ENCODE assay signal across 11 cellular contexts in the genomic region with DNA sequence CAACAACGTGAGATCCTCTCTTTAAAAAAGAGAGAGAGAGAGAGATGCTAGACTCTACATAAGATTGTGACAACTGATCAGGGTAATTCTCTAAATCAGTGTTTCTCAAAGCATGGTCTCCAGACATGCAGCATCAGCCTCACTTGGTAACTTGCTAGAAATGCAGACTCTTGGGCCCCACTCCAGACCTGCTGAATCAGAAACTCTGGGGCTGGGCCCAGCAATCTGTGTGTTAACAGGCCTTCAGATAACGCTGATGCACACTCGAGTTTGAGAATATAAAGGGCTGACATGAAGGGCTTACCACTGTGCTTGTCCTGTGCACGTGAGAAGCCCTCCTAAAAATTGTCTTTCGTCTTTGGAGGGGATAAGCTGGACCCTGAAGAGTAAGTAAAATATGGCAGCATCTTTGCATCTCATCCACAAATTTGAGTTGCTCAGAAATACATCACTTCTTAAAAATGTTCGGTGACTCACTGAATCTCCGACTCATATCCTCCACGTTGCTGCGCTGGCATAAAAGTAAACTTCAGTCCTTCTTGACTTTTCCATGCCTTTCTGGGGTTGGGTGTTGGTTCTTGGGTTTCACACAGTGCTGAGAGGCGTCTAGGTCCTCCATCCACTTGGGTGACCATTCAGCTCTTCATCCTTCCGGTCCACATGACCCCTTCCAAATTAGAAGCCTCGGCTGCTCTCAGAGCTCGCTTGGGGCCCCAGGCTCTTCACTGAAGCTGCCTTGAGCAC. TPM values are rescaled to one million over a fixed set of nuclear protein-coding genes. Genes with fewer than 3 reads are reported as not detected.
DNase-seq lines count a peak whose midpoint lies in the region; ATAC-seq and TF ChIP-seq lines count a peak whose summit lies in the region.
"Had no signal": no experiment of that assay in that cellular context is flagged by ENCODE, and none has a peak within 500 bp of the region (broad histone marks: within the 10 kb centered on the region; RNA-seq: fewer than 3 reads in every experiment).

No MANE protein-coding gene starts in this region.

- H3K36me3 ChIP-seq in SK-N-SH (replicated peaks in 1 of 2; ENCODE audit: control insufficient read depth in 1 of 2, insufficient read depth in 2 of 2, low read length in 1 of 2) = no peaks in the 10 kb centered on the region
- H3K36me3 ChIP-seq: right atrium auricular region had no signal

- peak overlapping the region; percentile 88 for H3K27ac Mint-ChIP-seq in activated naive CD4-positive, alpha-beta T cell treated with anti-CD3 and anti-CD28 coated beads for 36 hours
- no peak overlapping the region for H3K27ac Mint-ChIP-seq in activated naive CD4-positive, alpha-beta T cell treated with anti-CD3 and anti-CD28 coated beads, Interleukin-2, amount 10 ng/mL, durations not matched to agents 7 days and 5 days
- H3K27ac Mint-ChIP-seq: CD14-positive monocyte had no signal

- no peak overlapping the region for H3K4me3 Mint-ChIP-seq in activated naive CD4-positive, alpha-beta T cell treated with anti-CD3 and anti-CD28 coated beads for 36 hours
- H3K4me3 Mint-ChIP-seq in activated naive CD4-positive, alpha-beta T cell treated with anti-CD3 and anti-CD28 coated beads, Interleukin-2, amount 10 ng/mL, durations not matched to agents 7 days and 5 days = no peak overlapping the region
- H3K4me3 Mint-ChIP-seq: CD14-positive monocyte had no signal

- DNase-seq in activated naive CD4-positive, alpha-beta T cell treated with anti-CD3 and anti-CD28 coated beads for 36 hours = peak; percentile 75
- no peak for DNase-seq in activated naive CD4-positive, alpha-beta T cell treated with anti-CD3 and anti-CD28 coated beads, Interleukin-2, amount 10 ng/mL, durations not matched to agents 7 days and 5 days
- no peak for DNase-seq in SK-N-SH
- DNase-seq in dermis blood vessel endothelial cell = peak; percentile 67
- peak; percentile 54 for DNase-seq in stimulated activated CD8-positive, alpha-beta memory T cell treated with anti-CD3 and anti-CD28 coated beads, Interleukin-4, amount 100 ng/mL, for 48 hours
- DNase-seq in NCI-H146 (lab: John Stamatoyannopoulos, UW) = no peak
- DNase-seq: NCI-H2171 treated with DMSO at 0.1 percent for 48 hours had no signal

- H3K9me2 ChIP-seq in SK-N-SH = no peaks in the 10 kb centered on the region

- H3K79me2 ChIP-seq in SK-N-SH (ENCODE audit: insufficient read depth) = no peaks in the 10 kb centered on the region

- TF ChIP-seq RAD21 in SK-N-SH (IDR thresholded peaks at IDR 0.05; ENCODE audit: low read length) = no peak

- H3K36me3 Mint-ChIP-seq in activated naive CD4-positive, alpha-beta T cell treated with anti-CD3 and anti-CD28 coated beads for 36 hours (ENCODE audit: low read depth) = peaks cover under 1% of the 10 kb centered on the region
- peaks cover 4% of the 10 kb centered on the region for H3K36me3 Mint-ChIP-seq in activated naive CD4-positive, alpha-beta T cell treated with anti-CD3 and anti-CD28 coated beads, Interleukin-2, amount 10 ng/mL, durations not matched to agents 7 days and 5 days
- H3K36me3 Mint-ChIP-seq: CD14-positive monocyte had no signal

- no peaks in the 10 kb centered on the region for H3K27me3 ChIP-seq in SK-N-SH (ENCODE audit: insufficient read depth)
- H3K27me3 ChIP-seq: right atrium auricular region had no signal

- peaks cover 7% of the 10 kb centered on the region for H3K9me3 Mint-ChIP-seq in activated naive CD4-positive, alpha-beta T cell treated with anti-CD3 and anti-CD28 coated beads for 36 hours
- H3K9me3 Mint-ChIP-seq in activated naive CD4-positive, alpha-beta T cell treated with anti-CD3 and anti-CD28 coated beads, Interleukin-2, amount 10 ng/mL, durations not matched to agents 7 days and 5 days = peaks cover 5% of the 10 kb centered on the region

- TF ChIP-seq CTCF in SK-N-SH (IDR thresholded peaks at IDR 0.05) = no peak

- no peaks in the 10 kb centered on the region for H4K20me1 ChIP-seq in SK-N-SH (ENCODE audit: insufficient read depth)

- no peaks in the 10 kb centered on the region for H3K9me3 ChIP-seq in SK-N-SH
- H3K9me3 ChIP-seq: right atrium auricular region had no signal

- H3K27ac ChIP-seq in SK-N-SH (ENCODE audit: low read depth in 2 of 2, low read length in 1 of 2) = peak overlapping the region in 1 of 2 experiments; percentile 79; a peak in 2 of 4 replicates
- H3K27ac ChIP-seq: right atrium auricular region had no signal

- H3F3A ChIP-seq in SK-N-SH (replicated peaks; ENCODE audit: insufficient read depth) = peaks cover 9% of the 10 kb centered on the region

- H3K27me3 Mint-ChIP-seq in activated naive CD4-positive, alpha-beta T cell treated with anti-CD3 and anti-CD28 coated beads for 36 hours (ENCODE audit: low read depth) = no peaks in the 10 kb centered on the region
- H3K27me3 Mint-ChIP-seq in activated naive CD4-positive, alpha-beta T cell treated with anti-CD3 and anti-CD28 coated beads, Interleukin-2, amount 10 ng/mL, durations not matched to agents 7 days and 5 days = peaks cover 14% of the 10 kb centered on the region

- peak overlapping the region; percentile 39; the same call in 1 of the 2 replicates for H3K9ac ChIP-seq in SK-N-SH

- H3K4me1 ChIP-seq in SK-N-SH (ENCODE audit: control insufficient read depth in 1 of 2, insufficient read depth in 2 of 2, low read depth in 1 of 2, low read length in 1 of 2) = peaks cover 0 to 12% of the 10 kb centered on the region in 2 experiments; a peak in 2 of 4 replicates

- intact Hi-C loops in activated naive CD4-positive, alpha-beta T cell treated with anti-CD3 and anti-CD28 coated beads for 36 hours (cut with micrococcal nuclease) = loop anchor here (5.0 kb wide), 1 partner anchor 95 kb away; no protein-coding TSS in a partner anchor

- peak overlapping the region; percentile 8; the same call in 1 of the 2 replicates for H3K4me2 ChIP-seq in SK-N-SH

- ATAC-seq in HG03469 (IDR thresholded peaks at IDR 0.05; ENCODE audit: unreplicated experiment) = no peak
- no peak for ATAC-seq in GM18520 (IDR thresholded peaks at IDR 0.05; ENCODE audit: unreplicated experiment)

- H3K4me1 Mint-ChIP-seq in activated naive CD4-positive, alpha-beta T cell treated with anti-CD3 and anti-CD28 coated beads for 36 hours (ENCODE audit: low read depth) = peaks cover 66% of the 10 kb centered on the region
- peaks cover 89% of the 10 kb centered on the region for H3K4me1 Mint-ChIP-seq in activated naive CD4-positive, alpha-beta T cell treated with anti-CD3 and anti-CD28 coated beads, Interleukin-2, amount 10 ng/mL, durations not matched to agents 7 days and 5 days

- TF ChIP-seq EP300 in SK-N-SH (IDR thresholded peaks at IDR 0.05; ENCODE audit: borderline replicate concordance in 1 of 2, low read depth in 1 of 2, low read length in 1 of 2) = no peak

- POLR2A ChIA-PET in SK-N-SH (lab: Yijun Ruan, JAX) = no interaction called here

- H3K4me3 ChIP-seq in SK-N-SH (ENCODE audit: low read depth in 2 of 2, low read length in 1 of 2) = no peak overlapping the region
- H3K4me3 ChIP-seq: right atrium auricular region had no signal

- WGBS in SK-N-SH (ENCODE audit: low lambda C conversion rate) = 40% methylated on average over 13 of the region's 13 CpGs

- H2AFZ ChIP-seq in SK-N-SH (ENCODE audit: low read depth) = peak overlapping the region; percentile 83

- CTCF ChIA-PET in activated naive CD4-positive, alpha-beta T cell treated with anti-CD3 and anti-CD28 coated beads for 36 hours (lab: Charles Lee) = interaction anchor here (0.8 to 5.2 kb wide), 8 partner anchors 7 to 226 kb away, joined by 3 to 70 read pairs (median 4); no protein-coding TSS in a partner anchor
- CTCF ChIA-PET in activated naive CD4-positive, alpha-beta T cell treated with anti-CD3 and anti-CD28 coated beads, Interleukin-2, amount 10 ng/mL, durations not matched to agents 7 days and 5 days (lab: Charles Lee) = interaction anchor here (0.8 to 5.6 kb wide), 8 partner anchors 8 to 198 kb away, joined by 3 to 111 read pairs (median 20); no protein-coding TSS in a partner anchor
- CTCF ChIA-PET in SK-N-SH (lab: Yijun Ruan, JAX) = interaction anchor here (4.3 to 6.9 kb wide), 3 partner anchors 12 to 190 kb away, joined by 24 to 72 read pairs (median 35); no protein-coding TSS in a partner anchor

TF ChIP-seq in SK-N-SH, 30 proteins besides CTCF, POLR2A, EP300 and RAD21 (continues in another document):
- TF ChIP-seq RXRA (IDR thresholded peaks at IDR 0.05; ENCODE audit: borderline replicate concordance, low read depth) = no peak
- TF ChIP-seq, protein P1, sequence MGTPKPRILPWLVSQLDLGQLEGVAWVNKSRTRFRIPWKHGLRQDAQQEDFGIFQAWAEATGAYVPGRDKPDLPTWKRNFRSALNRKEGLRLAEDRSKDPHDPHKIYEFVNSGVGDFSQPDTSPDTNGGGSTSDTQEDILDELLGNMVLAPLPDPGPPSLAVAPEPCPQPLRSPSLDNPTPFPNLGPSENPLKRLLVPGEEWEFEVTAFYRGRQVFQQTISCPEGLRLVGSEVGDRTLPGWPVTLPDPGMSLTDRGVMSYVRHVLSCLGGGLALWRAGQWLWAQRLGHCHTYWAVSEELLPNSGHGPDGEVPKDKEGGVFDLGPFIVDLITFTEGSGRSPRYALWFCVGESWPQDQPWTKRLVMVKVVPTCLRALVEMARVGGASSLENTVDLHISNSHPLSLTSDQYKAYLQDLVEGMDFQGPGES (IDR thresholded peaks at IDR 0.05; ENCODE audit: low read depth, low read length) = no peak

RNA-seq across cellular contexts. Expression of gene KDM8, which starts 26.1 kb away (rescaled TPM):
- 10 to 100 TPM; 11.3 to 13.9 TPM for total RNA-seq in activated naive CD4-positive, alpha-beta T cell treated with anti-CD3 and anti-CD28 coated beads for 36 hours
- 3.3 and 3.9 TPM in 2 replicates for polyA plus RNA-seq in SK-N-SH (2012; rRNA removed)
- 1.5 and 2.2 TPM in 2 replicates for polyA plus RNA-seq in SK-N-SH (2012; cell fraction: cytosol; rRNA removed)
- 10.9 and 11.8 TPM in 2 replicates for polyA plus RNA-seq in SK-N-SH (2012; cell fraction: nucleus; rRNA removed)
- 3.7 and 4.7 TPM in 2 replicates for total RNA-seq in dermis blood vessel endothelial cell

Comparison
In these comparisons a context has a peak if more than half of its experiments do, and no peak if none do; other contexts are left out.
1. DNase-seq: peak in activated naive CD4-positive, alpha-beta T cell treated with anti-CD3 and anti-CD28 coated beads for 36 hours (single experiment), dermis blood vessel endothelial cell (single experiment) and stimulated activated CD8-positive, alpha-beta memory T cell treated with anti-CD3 and anti-CD28 coated beads, Interleukin-4, amount 100 ng/mL, for 48 hours (single experiment); none in activated naive CD4-positive, alpha-beta T cell treated with anti-CD3 and anti-CD28 coated beads, Interleukin-2, amount 10 ng/mL, durations not matched to agents 7 days and 5 days (single experiment), SK-N-SH (single experiment) and NCI-H146 (single experiment).